ENCODE assay signal across 27 cellular contexts in the genomic region with DNA sequence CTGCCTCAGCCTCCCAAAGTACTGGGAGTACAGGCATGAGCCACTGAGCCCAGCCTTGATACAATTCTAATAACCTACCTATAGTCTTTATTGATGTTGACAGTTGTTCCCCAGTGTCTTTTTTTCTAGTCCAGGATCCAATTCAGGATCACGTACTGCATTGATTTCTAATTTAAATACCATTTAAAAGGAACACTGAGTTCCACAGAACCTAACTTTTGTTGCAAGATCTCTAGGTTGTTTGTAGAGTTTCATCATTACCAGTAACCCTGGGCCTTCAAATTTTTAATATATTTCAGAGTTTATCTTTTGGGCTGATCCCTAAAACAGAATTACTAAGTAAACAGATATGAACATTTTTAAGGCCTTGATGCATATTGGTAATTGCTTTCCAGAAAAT. TPM values are rescaled to one million over a fixed set of nuclear protein-coding genes. Genes with fewer than 3 reads are reported as not detected.
"Had no signal": no experiment of that assay in that cellular context is flagged by ENCODE, and none has a peak within 500 bp of the region (broad histone marks: within the 10 kb centered on the region; RNA-seq: fewer than 3 reads in every experiment).

No MANE protein-coding gene starts in this region.

- H3K27ac ChIP-seq: psoas muscle had no signal

- H3K9me3 Mint-ChIP-seq: activated CD8-positive, alpha-beta T cell treated with anti-CD3 and anti-CD28 coated beads for 36 hours; activated naive CD4-positive, alpha-beta T cell treated with anti-CD3 and anti-CD28 coated beads for 36 hours; activated T-cell treated with anti-CD3 and anti-CD28 coated beads, Interleukin-2, amount 50 U/mL, for 24 hours; activated T-helper 2 cell treated with anti-CD3 and anti-CD28 coated beads, Interferon-gamma antibody, Interleukin-2, Interleukin-4, amounts not matched to agents 10 μg/mL and 5 μg/mL and 100 μg/mL, durations not matched to agents 14 hours and 24 hours and 36 hours; brain; natural killer cell treated with Interleukin-12 subunit alpha and Interleukin-12 subunit beta and Interleukin-15 and Interleukin-18, amount 100 ng/mL, for 72 hours; stimulated activated memory B cell treated with anti-CD40 and anti-IgM and Interleukin-4, amounts not matched to agents 10 μg/mL and 1 μg/mL and 100 μg/mL, for 72 hours had no signal

- FAIRE-seq: endometrium, keratinocyte had no signal

- H3K27me3 ChIP-seq: colonic mucosa had no signal

- H3K36me3 Mint-ChIP-seq: brain; natural killer cell treated with Interleukin-12 subunit alpha and Interleukin-12 subunit beta and Interleukin-15 and Interleukin-18, amount 100 ng/mL, for 72 hours; stimulated activated memory B cell treated with anti-CD40 and anti-IgM and Interleukin-4, amounts not matched to agents 10 μg/mL and 1 μg/mL and 100 μg/mL, for 72 hours had no signal

- H3K4me3 Mint-ChIP-seq: activated CD8-positive, alpha-beta T cell treated with anti-CD3 and anti-CD28 coated beads for 36 hours; activated naive CD4-positive, alpha-beta T cell treated with anti-CD3 and anti-CD28 coated beads for 36 hours; activated T-cell treated with anti-CD3 and anti-CD28 coated beads, Interleukin-2, amount 50 U/mL, for 24 hours; brain; natural killer cell treated with Interleukin-12 subunit alpha and Interleukin-12 subunit beta and Interleukin-15 and Interleukin-18, amount 100 ng/mL, for 72 hours; stimulated activated memory B cell treated with anti-CD40 and anti-IgM and Interleukin-4, amounts not matched to agents 10 μg/mL and 1 μg/mL and 100 μg/mL, for 72 hours had no signal

- ATAC-seq: activated CD8-positive, alpha-beta T cell treated with anti-CD3 and anti-CD28 coated beads for 36 hours; left ventricle myocardium superior; natural killer cell treated with Interleukin-12 subunit alpha and Interleukin-12 subunit beta and Interleukin-15 and Interleukin-18, amount 100 ng/mL, for 72 hours; psoas muscle; sciatic nerve; SK-N-SH treated with all-trans-retinoic acid at 6 μM for 48 hours; stimulated activated memory B cell treated with anti-CD40 and anti-IgM and Interleukin-4, amounts not matched to agents 10 μg/mL and 1 μg/mL and 100 μg/mL, for 72 hours had no signal

- DNase-seq: activated CD4-positive, alpha-beta T cell treated with anti-CD3 and anti-CD28 coated beads for 48 hours; activated CD4-positive, CD25-positive, alpha-beta regulatory T cell; activated CD8-positive, alpha-beta T cell treated with anti-CD3 and anti-CD28 coated beads for 36 hours; activated naive CD4-positive, alpha-beta T cell treated with anti-CD3 and anti-CD28 coated beads for 36 hours; activated T-cell treated with anti-CD3 and anti-CD28 coated beads, Interleukin-2, amount 50 U/mL, for 24 hours; central memory CD4-positive, alpha-beta T cell; colonic mucosa; erythroblast; foreskin melanocyte; glutamatergic neuron; hypothalamus; left ventricle myocardium superior; mesendoderm; occipital lobe; psoas muscle; stimulated activated CD4-positive, alpha-beta T cell treated with anti-CD3 and anti-CD28 coated beads, Interleukin-4, amount 100 ng/mL, for 4 hours; T-helper 1 cell; T-helper 9 cell had no signal

- H3K4me1 ChIP-seq: colonic mucosa, psoas muscle had no signal

- H3K27ac Mint-ChIP-seq: activated CD8-positive, alpha-beta T cell treated with anti-CD3 and anti-CD28 coated beads for 36 hours; activated naive CD4-positive, alpha-beta T cell treated with anti-CD3 and anti-CD28 coated beads for 36 hours; activated T-cell treated with anti-CD3 and anti-CD28 coated beads, Interleukin-2, amount 50 U/mL, for 24 hours; activated T-helper 2 cell treated with anti-CD3 and anti-CD28 coated beads, Interferon-gamma antibody, Interleukin-2, Interleukin-4, amounts not matched to agents 10 μg/mL and 5 μg/mL and 100 μg/mL, durations not matched to agents 14 hours and 24 hours and 36 hours; brain; natural killer cell treated with Interleukin-12 subunit alpha and Interleukin-12 subunit beta and Interleukin-15 and Interleukin-18, amount 100 ng/mL, for 72 hours; stimulated activated memory B cell treated with anti-CD40 and anti-IgM and Interleukin-4, amounts not matched to agents 10 μg/mL and 1 μg/mL and 100 μg/mL, for 72 hours had no signal

- H3K9me3 ChIP-seq: colonic mucosa, psoas muscle had no signal

- H3K4me3 ChIP-seq: colonic mucosa, psoas muscle had no signal

- H3K36me3 ChIP-seq: colonic mucosa had no signal

- H3K27me3 Mint-ChIP-seq: activated CD8-positive, alpha-beta T cell treated with anti-CD3 and anti-CD28 coated beads for 36 hours; activated T-cell treated with anti-CD3 and anti-CD28 coated beads, Interleukin-2, amount 50 U/mL, for 24 hours; brain; natural killer cell treated with Interleukin-12 subunit alpha and Interleukin-12 subunit beta and Interleukin-15 and Interleukin-18, amount 100 ng/mL, for 72 hours; stimulated activated memory B cell treated with anti-CD40 and anti-IgM and Interleukin-4, amounts not matched to agents 10 μg/mL and 1 μg/mL and 100 μg/mL, for 72 hours had no signal

RNA-seq across cellular contexts. Expression of a gene that starts 43.3 kb away (rescaled TPM):
- total RNA-seq: activated CD8-positive, alpha-beta T cell treated with anti-CD3 and anti-CD28 coated beads for 36 hours; activated naive CD4-positive, alpha-beta T cell treated with anti-CD3 and anti-CD28 coated beads for 36 hours; activated T-helper 2 cell treated with anti-CD3 and anti-CD28 coated beads, Interferon-gamma antibody, Interleukin-2, Interleukin-4, amounts not matched to agents 10 μg/mL and 5 μg/mL and 100 μg/mL, durations not matched to agents 14 hours and 24 hours and 36 hours; colonic mucosa; left ventricle myocardium superior; natural killer cell treated with Interleukin-12 subunit alpha and Interleukin-12 subunit beta and Interleukin-15 and Interleukin-18, amount 100 ng/mL, for 72 hours; psoas muscle; sciatic nerve; urinary bladder had no signal
- polyA plus RNA-seq: keratinocyte, psoas muscle, urinary bladder had no signal

RNA-seq across cellular contexts. Expression of a gene that starts 52.5 kb away (rescaled TPM):
- total RNA-seq: occipital lobe had no signal
